In the genomic region with DNA sequence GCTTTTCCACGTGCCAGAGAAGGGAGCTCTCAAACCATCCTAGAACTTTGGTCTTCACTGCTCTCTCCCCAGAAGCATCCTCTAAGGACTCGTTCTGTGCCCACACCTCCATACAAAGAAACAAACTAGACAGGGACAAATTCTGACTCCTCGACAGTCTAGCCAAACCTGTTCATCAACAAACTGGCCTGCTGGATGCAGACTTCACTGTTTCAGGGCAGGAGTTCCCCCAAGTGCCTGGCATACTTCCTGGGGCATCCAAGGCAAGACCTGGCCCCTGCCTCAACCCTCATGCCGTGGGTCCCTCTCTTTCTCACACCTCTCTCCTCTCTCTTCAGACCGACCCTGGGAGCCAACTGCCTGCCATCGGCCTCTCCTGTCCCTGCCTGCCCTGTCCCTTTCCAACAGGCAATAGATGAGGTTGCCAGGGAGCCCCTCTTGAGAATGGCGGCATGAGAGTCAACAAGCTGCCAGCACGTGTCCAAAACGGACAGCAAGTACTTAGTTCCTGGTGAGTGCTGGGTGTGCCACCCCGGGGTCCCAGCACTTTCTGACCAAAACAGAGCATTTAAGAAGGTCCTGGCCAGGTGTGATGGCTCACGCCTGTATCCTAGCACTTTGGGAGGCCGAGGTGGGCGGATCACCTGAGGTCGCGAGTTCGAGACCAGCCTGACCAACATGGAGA, we compare ENCODE assay signal across 21 cellular contexts.
DNase-seq lines count a peak whose midpoint lies in the region; ATAC-seq, FAIRE-seq and TF ChIP-seq lines count a peak whose summit lies in the region.
"Had no signal": no experiment of that assay in that cellular context is flagged by ENCODE, and none has a peak within 500 bp of the region (broad histone marks: within the 10 kb centered on the region; RNA-seq: fewer than 3 reads in every experiment).

No MANE protein-coding gene starts in this region.

- 82% methylated on average over 14 of the region's 16 CpGs for WGBS in HepG2 (ENCODE audit: low lambda C conversion rate)
- 81% methylated on average over 7 of the region's 16 CpGs for WGBS in right lobe of liver (ENCODE audit: insufficient coverage, low coverage, low lambda C conversion rate, missing lambda C conversion rate)

- POLR2A ChIA-PET in HepG2 (lab: Yijun Ruan, JAX) = interaction anchor here (3.3 kb wide), 1 partner anchor 77 kb away, joined by 35 read pairs; no protein-coding TSS in a partner anchor
- POLR2A ChIA-PET in PC-9 (lab: Charles Lee; ENCODE audit: unreplicated experiment) = interaction anchor here (0.7 kb wide), 1 partner anchor 388 kb away, joined by 5 read pairs; no protein-coding TSS in a partner anchor

- BruUV-seq in HepG2 (replicated peaks; lab: Mats Ljungman, UMichigan) (no TSS peak), PC-9 (replicated peaks; lab: Mats Ljungman, UMichigan) (no TSS peak)

- H3K4me2 ChIP-seq in HepG2 (ENCODE audit: low read depth, low read length) (no peak overlapping the region), PC-9 (peak overlapping the region; percentile 4; the same call in 1 of the 2 replicates), osteoblast (ENCODE audit: insufficient read depth, low read length) (no peak overlapping the region)

- H3K36me3 ChIP-seq in HepG2 (replicated peaks in 1 of 2; ENCODE audit: control insufficient read depth in 1 of 2, insufficient read depth in 2 of 2, low read length in 2 of 2) = no peaks in the 10 kb centered on the region
- H3K36me3 ChIP-seq in right lobe of liver = no peaks in the 10 kb centered on the region
- H3K36me3 ChIP-seq in PC-9 (ENCODE audit: low read depth) = no peaks in the 10 kb centered on the region
- no peaks in the 10 kb centered on the region for H3K36me3 ChIP-seq in left lung
- H3K36me3 ChIP-seq in HAP-1 (replicated peaks) = no peaks in the 10 kb centered on the region
- no peaks in the 10 kb centered on the region for H3K36me3 ChIP-seq in osteoblast (ENCODE audit: insufficient read depth, low read length)

- ATAC-seq in HepG2 (no peak), right lobe of liver (no peak), left lung (peak; percentile 44)
- ATAC-seq: activated naive CD4-positive, alpha-beta T cell treated with anti-CD3 and anti-CD28 coated beads, Interleukin-2, amount 50 U/mL, for 72 hours; stimulated activated naive CD8-positive, alpha-beta T cell treated with anti-CD3 and anti-CD28 coated beads, Interleukin-15, Interleukin-2, amounts not matched to agents 100 U/mL and 50 U/mL, for 24 hours; T-cell had no signal

- H3K27ac ChIP-seq in HepG2 (ENCODE audit: extremely low read length, insufficient read depth, low read length) (no peak overlapping the region), right lobe of liver (no peak overlapping the region), PC-9 (no peak overlapping the region), left lung (no peak overlapping the region), osteoblast (ENCODE audit: low read depth, low read length) (no peak overlapping the region)

- H2AFZ ChIP-seq in HepG2 (ENCODE audit: low read length) (no peak overlapping the region), PC-9 (no peak overlapping the region; the same call in 1 of the 2 replicates), osteoblast (ENCODE audit: low read length) (no peak overlapping the region)

- TF ChIP-seq CTCF in HepG2 (CRISPR knock-in tag; IDR thresholded peaks at IDR 0.05) (no peak), right lobe of liver (IDR thresholded peaks at IDR 0.05) (no peak), PC-9 (conservative IDR thresholded peaks at IDR 0.05) (no peak), left lung (IDR thresholded peaks at IDR 0.05) (no peak), foreskin fibroblast (IDR thresholded peaks at IDR 0.05; ENCODE audit: low read depth, low read length) (no peak), osteoblast (IDR thresholded peaks at IDR 0.05; ENCODE audit: extremely low read depth, low read depth, low read length) (no peak)

- H3K27me3 ChIP-seq in HepG2 (ENCODE audit: control insufficient read depth in 1 of 2, insufficient read depth in 2 of 2, low read length in 2 of 2) (no peaks in the 10 kb centered on the region), right lobe of liver (no peaks in the 10 kb centered on the region), PC-9 (ENCODE audit: insufficient read depth, low read depth) (no peaks in the 10 kb centered on the region), left lung (peaks cover 0 to 29% of the 10 kb centered on the region in 2 donors), HAP-1 (ENCODE audit: low read depth) (no peaks in the 10 kb centered on the region), osteoblast (ENCODE audit: insufficient read depth, low read length) (no peaks in the 10 kb centered on the region)

- H3K4me3 ChIP-seq in HepG2 (replicated peaks in 1 of 3; ENCODE audit: insufficient read depth in 1 of 3, low read depth in 2 of 3, low read length in 3 of 3) (no peak overlapping the region), right lobe of liver (no peak overlapping the region), PC-9 (no peak overlapping the region), left lung (no peak overlapping the region), HAP-1 (no peak overlapping the region), foreskin fibroblast (ENCODE audit: low read depth in 1 of 2, low read length in 2 of 2) (no peak overlapping the region), osteoblast (ENCODE audit: insufficient read depth, low read length) (no peak overlapping the region)

- no peak overlapping the region for H3K9ac ChIP-seq in HepG2 (ENCODE audit: insufficient read depth, low read depth, low read length)

- CTCF ChIA-PET in HepG2 (lab: Yijun Ruan, JAX; ENCODE audit: low intra/inter-chr PET ratio, low total read pairs) (no interaction called here), PC-9 (lab: Charles Lee) (no interaction called here)

- no peaks in the 10 kb centered on the region for H3K79me2 ChIP-seq in HepG2 (ENCODE audit: insufficient read depth, low read length)
- no peaks in the 10 kb centered on the region for H3K79me2 ChIP-seq in PC-9 (ENCODE audit: low read depth)
- H3K79me2 ChIP-seq in osteoblast (ENCODE audit: insufficient read depth, low read length) = no peaks in the 10 kb centered on the region

- TF ChIP-seq RAD21 in HepG2 (CRISPR knock-in tag; IDR thresholded peaks at IDR 0.05) = no peak

- no peak for FAIRE-seq in HepG2 (lab: Jason Lieb, UNC)
- FAIRE-seq: colon, endometrium had no signal

- H4K20me1 ChIP-seq in HepG2 (ENCODE audit: insufficient read depth, low read length) (no peaks in the 10 kb centered on the region), PC-9 (ENCODE audit: insufficient read depth) (no peaks in the 10 kb centered on the region), osteoblast (ENCODE audit: insufficient read depth, low read length) (no peaks in the 10 kb centered on the region)

- no peaks in the 10 kb centered on the region for H3K9me2 ChIP-seq in PC-9 (ENCODE audit: insufficient read depth)

- H3F3A ChIP-seq in PC-9 (ENCODE audit: insufficient read depth, low read depth) = peaks cover 5% of the 10 kb centered on the region

- in situ Hi-C loops in HepG2 (cut with HindIII; ENCODE audit: extremely low pct_ligation_motif_present, low pct_unique_long_range_greater_than_20kb) (no loop called here), HAP-1 (cut with MboI; ENCODE audit: low sequenced_read_pairs) (no loop called here)

- no peak for TF ChIP-seq POLR2A in HepG2 (IDR thresholded peaks at IDR 0.05; ENCODE audit: insufficient read depth in 1 of 2, low read depth in 2 of 2, low read length in 2 of 2)
- TF ChIP-seq POLR2A in right lobe of liver (IDR thresholded peaks at IDR 0.05) = no peak

- intact Hi-C loops in HepG2 (cut with micrococcal nuclease; ENCODE audit: unreplicated experiment) = no loop called here
- intact Hi-C loops in right lobe of liver (cut with DNase I) = no loop called here
- intact Hi-C loops in PC-9 (cut with micrococcal nuclease; ENCODE audit: unreplicated experiment) = no loop called here
- intact Hi-C loops in left lung (cut with DNase I) = no loop called here

- TF ChIP-seq EP300 in HepG2 (IDR thresholded peaks at IDR 0.05; ENCODE audit: low read depth in 2 of 2, low read length in 2 of 2) (no peak), HepG2 (CRISPR knock-in tag; IDR thresholded peaks at IDR 0.05; ENCODE audit: borderline replicate concordance) (no peak)

- H3K4me1 ChIP-seq in HepG2 (ENCODE audit: insufficient read depth, low read length) (peaks cover 60% of the 10 kb centered on the region), right lobe of liver (peaks cover 0 to 32% (median 10%) of the 10 kb centered on the region in 4 donors), PC-9 (replicated peaks; ENCODE audit: insufficient read depth) (peaks cover 12% of the 10 kb centered on the region), left lung (peaks cover 0 to 11% of the 10 kb centered on the region in 2 donors), HAP-1 (peaks cover 38% of the 10 kb centered on the region), osteoblast (ENCODE audit: insufficient read depth, low read length) (no peaks in the 10 kb centered on the region)

- DNase-seq in HepG2 (ENCODE audit: low spot score) = no peak
- DNase-seq in right lobe of liver = no peak
- peak; percentile 67 to 83 for DNase-seq in PC-9
- no peak for DNase-seq in left lung
- DNase-seq in HAP-1 (ENCODE audit: low spot score in 2 of 2) = no peak
- DNase-seq in NCI-H2107 (lab: John Stamatoyannopoulos, UW) = no peak
- no peak for DNase-seq in foreskin fibroblast
- no peak for DNase-seq in osteoblast (ENCODE audit: insufficient read length, low spot score, missing footprints)
- DNase-seq: activated CD4-positive, alpha-beta T cell treated with anti-CD3 and anti-CD28 coated beads, Interleukin-2, amount 50 U/mL, for 4 hours; activated T-cell treated with anti-CD3 and anti-CD28 coated beads for 4 hours; GOT3; hippocampal formation; NCI-H1105 treated with DMSO at 0.1 percent for 48 hours; NCI-H226; retina; stimulated activated CD4-positive, alpha-beta T cell treated with anti-CD3 and anti-CD28 coated beads, Interleukin-15, amount 100 ng/mL, for 24 hours; stimulated activated naive CD8-positive, alpha-beta T cell treated with anti-CD3 and anti-CD28 coated beads, Interleukin-15, Interleukin-2, amounts not matched to agents 100 U/mL and 50 U/mL, for 24 hours; T-cell had no signal

- H3K9me3 ChIP-seq in HepG2 (ENCODE audit: low read length) = no peaks in the 10 kb centered on the region
- no peaks in the 10 kb centered on the region for H3K9me3 ChIP-seq in right lobe of liver
- H3K9me3 ChIP-seq in PC-9 (ENCODE audit: insufficient read depth, low read depth) = no peaks in the 10 kb centered on the region
- H3K9me3 ChIP-seq in left lung = no peaks in the 10 kb centered on the region
- H3K9me3 ChIP-seq in HAP-1 = no peaks in the 10 kb centered on the region
- H3K9me3 ChIP-seq in osteoblast (ENCODE audit: low read depth, low read length) = no peaks in the 10 kb centered on the region

TF ChIP-seq in HepG2, 621 proteins besides CTCF, POLR2A, EP300 and RAD21 (continues in another document):
- TF ChIP-seq MIER3 (CRISPR knock-in tag; IDR thresholded peaks at IDR 0.05; ENCODE audit: borderline replicate concordance) (no peak), STAT5B (CRISPR knock-in tag; IDR thresholded peaks at IDR 0.05) (no peak), ELF1 (CRISPR knock-in tag; IDR thresholded peaks at IDR 0.05) (no peak), KDM5B (CRISPR knock-in tag; IDR thresholded peaks at IDR 0.05; ENCODE audit: borderline replicate concordance) (peak; percentile 28; the same call in 1 of the 2 replicates)

Comparison
In these comparisons a context has a peak if more than half of its experiments do, and no peak if none do; other contexts are left out.
1. DNase-seq: peak in PC-9 (2 of 2); none in HepG2 (single experiment), right lobe of liver (0 of 3), left lung (0 of 2), HAP-1 (0 of 2), NCI-H2107 (single experiment), foreskin fibroblast (0 of 2) and osteoblast (single experiment).